9 cellular contexts compared by ENCODE assay signal in the genomic region with DNA sequence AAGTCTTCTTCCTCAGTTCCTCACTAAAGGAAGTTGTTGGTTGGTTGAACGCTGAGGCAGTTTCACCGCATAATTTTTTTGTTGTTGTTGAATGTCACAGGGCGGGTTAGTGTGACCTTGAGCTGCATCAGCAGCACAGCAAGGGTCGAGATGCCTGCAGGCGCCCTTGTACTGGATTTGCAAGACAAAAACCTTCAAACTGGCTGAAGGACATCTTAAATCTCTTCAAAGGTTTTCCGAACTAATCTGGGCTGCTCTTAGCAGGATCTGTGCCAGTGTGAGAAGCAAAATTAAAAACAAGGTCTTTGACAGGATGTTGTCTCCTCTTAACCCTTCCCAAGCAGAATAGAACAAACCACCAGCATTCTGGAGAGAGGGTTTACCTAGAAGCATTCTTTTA. TPM values are rescaled to one million over a fixed set of nuclear protein-coding genes. Genes with fewer than 3 reads are reported as not detected.
A peak's percentile ranks its signal among the peaks of the same experiment; 100 is the strongest.
DNase-seq lines count a peak whose midpoint lies in the region; ATAC-seq and TF ChIP-seq lines count a peak whose summit lies in the region.
"Had no signal": no experiment of that assay in that cellular context is flagged by ENCODE, and none has a peak within 500 bp of the region (broad histone marks: within the 10 kb centered on the region; RNA-seq: fewer than 3 reads in every experiment).

No MANE protein-coding gene starts in this region.

- peak; percentile 57 for ATAC-seq in activated CD8-positive, alpha-beta memory T cell treated with anti-CD3 and anti-CD28 coated beads, Interleukin-2, amount 10 ng/mL, durations not matched to agents 7 days and 5 days
- ATAC-seq in HG02973 (IDR thresholded peaks at IDR 0.05; ENCODE audit: unreplicated experiment): no peak
- no peak for ATAC-seq in GM19467 (IDR thresholded peaks at IDR 0.05; ENCODE audit: unreplicated experiment)

- POLR2A ChIA-PET in GM10248 (lab: Yijun Ruan, JAX): no interaction called here

- no peaks in the 10 kb centered on the region for H3K27me3 Mint-ChIP-seq in activated CD8-positive, alpha-beta memory T cell treated with anti-CD3 and anti-CD28 coated beads, Interleukin-2, amount 10 ng/mL, durations not matched to agents 7 days and 5 days

- peak overlapping the region; percentile 54 for H3K4me3 Mint-ChIP-seq in activated CD8-positive, alpha-beta memory T cell treated with anti-CD3 and anti-CD28 coated beads, Interleukin-2, amount 10 ng/mL, durations not matched to agents 7 days and 5 days

- H3K9ac ChIP-seq in subcutaneous abdominal adipose tissue (ENCODE audit: low read length in 5 of 5): no peak overlapping the region

- no peak overlapping the region for H3K4me3 ChIP-seq in astrocyte of the spinal cord (ENCODE audit: low read depth, low read length)
- H3K4me3 ChIP-seq in subcutaneous abdominal adipose tissue (ENCODE audit: low read depth in 1 of 5, low read length in 5 of 5): peak overlapping the region in 2 of 5 donors; percentile 11 to 17
- H3K4me3 ChIP-seq: lung had no signal

- no peaks in the 10 kb centered on the region for H3K27me3 ChIP-seq in subcutaneous abdominal adipose tissue (ENCODE audit: control insufficient read depth in 5 of 5, insufficient read depth in 4 of 5, low read length in 5 of 5)

- in situ Hi-C loops in astrocyte of the spinal cord (cut with HindIII; ENCODE audit: low sequenced_read_pairs): no loop called here

- H3K27ac Mint-ChIP-seq in activated CD8-positive, alpha-beta memory T cell treated with anti-CD3 and anti-CD28 coated beads, Interleukin-2, amount 10 ng/mL, durations not matched to agents 7 days and 5 days: peak overlapping the region; percentile 73

- CTCF ChIA-PET in activated CD8-positive, alpha-beta memory T cell treated with anti-CD3 and anti-CD28 coated beads, Interleukin-2, amount 10 ng/mL, durations not matched to agents 7 days and 5 days (lab: Charles Lee): no interaction called here
- CTCF ChIA-PET in GM10248 (lab: Yijun Ruan, JAX): interaction anchor here (2.1 kb wide), 1 partner anchor 9 kb away, joined by 4 read pairs; no protein-coding TSS in a partner anchor

- TF ChIP-seq CTCF in astrocyte of the spinal cord (IDR thresholded peaks at IDR 0.05; ENCODE audit: low read depth, low read length) (no peak), GM10248 (IDR thresholded peaks at IDR 0.05; ENCODE audit: control extremely low read depth, extremely low read depth, low read depth, missing control alignments) (no peak)

- DNase-seq in activated CD8-positive, alpha-beta memory T cell treated with anti-CD3 and anti-CD28 coated beads, Interleukin-2, amount 10 ng/mL, durations not matched to agents 7 days and 5 days: peak; percentile 49
- no peak for DNase-seq in activated CD8-positive, alpha-beta memory T cell treated with anti-CD3 and anti-CD28 coated beads, Interleukin-2, amount 50 U/mL, for 48 hours
- peak; percentile 45 for DNase-seq in astrocyte of the spinal cord (ENCODE audit: low read depth, low spot score)
- DNase-seq in islet precursor cell: peak; percentile 62
- no peak for DNase-seq in GM10248 (ENCODE audit: extremely low spot score)

- H3K4me1 ChIP-seq in subcutaneous abdominal adipose tissue (ENCODE audit: control insufficient read depth in 5 of 5, insufficient read depth in 5 of 5, low read length in 5 of 5): peaks cover 0 to 37% (median 21%) of the 10 kb centered on the region in 5 donors

- no peaks in the 10 kb centered on the region for H3K9me3 Mint-ChIP-seq in activated CD8-positive, alpha-beta memory T cell treated with anti-CD3 and anti-CD28 coated beads, Interleukin-2, amount 10 ng/mL, durations not matched to agents 7 days and 5 days (ENCODE audit: low read depth)

- H3K27ac ChIP-seq in subcutaneous abdominal adipose tissue (ENCODE audit: low read depth, low read length): peak overlapping the region; percentile 45

- H3K4me1 Mint-ChIP-seq in activated CD8-positive, alpha-beta memory T cell treated with anti-CD3 and anti-CD28 coated beads, Interleukin-2, amount 10 ng/mL, durations not matched to agents 7 days and 5 days: peaks cover 41% of the 10 kb centered on the region

- H3K36me3 Mint-ChIP-seq in activated CD8-positive, alpha-beta memory T cell treated with anti-CD3 and anti-CD28 coated beads, Interleukin-2, amount 10 ng/mL, durations not matched to agents 7 days and 5 days: peaks cover 7% of the 10 kb centered on the region

- peaks cover 0 to 5% (median 2%) of the 10 kb centered on the region in 5 donors for H3K36me3 ChIP-seq in subcutaneous abdominal adipose tissue (ENCODE audit: control insufficient read depth in 5 of 5, insufficient read depth in 5 of 5, low read length in 5 of 5)

- no peaks in the 10 kb centered on the region for H3K9me3 ChIP-seq in subcutaneous abdominal adipose tissue (ENCODE audit: control insufficient read depth in 5 of 5, low read length in 5 of 5)

RNA-seq across cellular contexts. Expression of a gene that starts 59.4 kb away (rescaled TPM):
- total RNA-seq in activated CD8-positive, alpha-beta memory T cell treated with anti-CD3 and anti-CD28 coated beads, Interleukin-2, amount 10 ng/mL, durations not matched to agents 7 days and 5 days: 10 to 100 TPM; 13.2 to 18.8 TPM

Comparison
In these comparisons a context has a peak if more than half of its experiments do, and no peak if none do; other contexts are left out.
1. DNase-seq: peak in activated CD8-positive, alpha-beta memory T cell treated with anti-CD3 and anti-CD28 coated beads, Interleukin-2, amount 10 ng/mL, durations not matched to agents 7 days and 5 days (single experiment), astrocyte of the spinal cord (single experiment) and islet precursor cell (single experiment); none in activated CD8-positive, alpha-beta memory T cell treated with anti-CD3 and anti-CD28 coated beads, Interleukin-2, amount 50 U/mL, for 48 hours (single experiment) and GM10248 (single experiment).